12 cellular contexts compared by ENCODE assay signal in genomic region chr17:80348551-80349436, GRCh38.
DNase-seq lines count a peak whose midpoint lies in the region; ATAC-seq, FAIRE-seq and TF ChIP-seq lines count a peak whose summit lies in the region.
"Had no signal": no experiment of that assay in that cellular context is flagged by ENCODE, and none has a peak within 500 bp of the region (broad histone marks: within the 10 kb centered on the region; RNA-seq: fewer than 3 reads in every experiment).

No MANE protein-coding gene starts in this region.

- no peak overlapping the region for H3K56ac ChIP-seq in IMR-90 (ENCODE audit: extremely low read depth, insufficient read depth, low read length)

- H2BK15ac ChIP-seq in IMR-90 (ENCODE audit: low read depth, low read length): no peak overlapping the region

- H3K27me3 Mint-ChIP-seq in astrocyte (ENCODE audit: low read depth, unreplicated experiment) (no peaks in the 10 kb centered on the region), neural crest cell (ENCODE audit: low read depth) (no peaks in the 10 kb centered on the region)
- H3K27me3 Mint-ChIP-seq in naive thymus-derived CD4-positive, alpha-beta T cell: no peaks in the 10 kb centered on the region

- peak overlapping the region; percentile 81 for H3K27ac Mint-ChIP-seq in astrocyte (ENCODE audit: unreplicated experiment)
- H3K27ac Mint-ChIP-seq in neural crest cell (ENCODE audit: unreplicated experiment): peak overlapping the region; percentile 89
- peak overlapping the region in 2 of 9 donors; percentile 18 to 38 for H3K27ac Mint-ChIP-seq in naive thymus-derived CD4-positive, alpha-beta T cell

- H3K18ac ChIP-seq in IMR-90 (ENCODE audit: low read depth, low read length): no peak overlapping the region

- no peak overlapping the region for H4K8ac ChIP-seq in IMR-90 (ENCODE audit: low read depth in 2 of 2, low read length in 2 of 2)

- no peak overlapping the region for H2AK9ac ChIP-seq in IMR-90 (replicated peaks; ENCODE audit: low read depth, low read length, poor library complexity)

- WGBS in IMR-90 (ENCODE audit: extremely low coverage in 2 of 2, insufficient read length in 1 of 2), 2 experiments: 86% methylated on average over 13 of the region's 29 CpGs; no CpG with 5 or more reads in 1 of the 2 experiments

- no peak overlapping the region for H4K5ac ChIP-seq in IMR-90 (ENCODE audit: low read depth, low read length)

- no peak overlapping the region for H2BK120ac ChIP-seq in IMR-90 (ENCODE audit: low read depth, low read length)

- H3K36me3 ChIP-seq in IMR-90 (ENCODE audit: control insufficient read depth, insufficient read depth, low read length) (peaks cover 87% of the 10 kb centered on the region), astrocyte (ENCODE audit: insufficient read depth, low read length) (peaks cover 40% of the 10 kb centered on the region), ascending aorta (peaks cover 100% of the 10 kb centered on the region in 2 donors)
- peaks cover 71 to 100% (median 90%) of the 10 kb centered on the region in 3 experiments for H3K36me3 ChIP-seq in naive thymus-derived CD4-positive, alpha-beta T cell (ENCODE audit: control insufficient read depth in 2 of 3, insufficient read depth in 3 of 3, low read length in 3 of 3)

- H2AK5ac ChIP-seq in IMR-90 (ENCODE audit: low read depth, low read length): no peak overlapping the region

- peaks cover 8 to 16% of the 10 kb centered on the region in 2 experiments; a peak in 3 of 4 replicates for H3K79me1 ChIP-seq in IMR-90 (ENCODE audit: low read depth in 1 of 2, low read length in 2 of 2)

- H3K4me1 Mint-ChIP-seq in astrocyte (ENCODE audit: low read depth, unreplicated experiment) (peaks cover 8% of the 10 kb centered on the region), neural crest cell (peaks cover 3% of the 10 kb centered on the region)
- peaks cover 0 to 19% (median 2%) of the 10 kb centered on the region in 7 donors for H3K4me1 Mint-ChIP-seq in naive thymus-derived CD4-positive, alpha-beta T cell

- H3K4me3 ChIP-seq in IMR-90 (ENCODE audit: insufficient read depth, low read depth, low read length) (no peak overlapping the region), astrocyte (ENCODE audit: insufficient read depth, low read depth, low read length) (no peak overlapping the region), ascending aorta (no peak overlapping the region)
- H3K4me3 ChIP-seq in naive thymus-derived CD4-positive, alpha-beta T cell (ENCODE audit: low read length): no peak overlapping the region
- H3K4me3 ChIP-seq: right lobe of liver, thoracic aorta had no signal

- H3K9me1 ChIP-seq in IMR-90 (ENCODE audit: insufficient read depth, low read length): peaks cover 19% of the 10 kb centered on the region

- dilution Hi-C loops in IMR-90 (cut with HindIII; ENCODE audit: low sequenced_read_pairs, unreplicated experiment): no loop called here

- CTCF ChIA-PET in IMR-90 (lab: Yijun Ruan, JAX): no interaction called here
- CTCF ChIA-PET in naive thymus-derived CD4-positive, alpha-beta T cell (lab: Charles Lee): interaction anchor here (1.5 kb wide), 1 partner anchor 152 kb away, joined by 3 read pairs; no protein-coding TSS in a partner anchor

- BruUV-seq in IMR-90 (replicated peaks; lab: Mats Ljungman, UMichigan): no TSS peak

- H2BK20ac ChIP-seq in IMR-90 (ENCODE audit: low read depth, low read length): no peak overlapping the region

- H3K14ac ChIP-seq in IMR-90 (replicated peaks; ENCODE audit: low read depth, low read length): no peak overlapping the region

- no peak overlapping the region for H3K23ac ChIP-seq in IMR-90 (ENCODE audit: low read depth, low read length)

- no peaks in the 10 kb centered on the region for H3K79me2 ChIP-seq in astrocyte (ENCODE audit: insufficient read depth, low read length)

- no peak for TF ChIP-seq CTCF in IMR-90 (conservative IDR thresholded peaks at IDR 0.05; ENCODE audit: low read depth, low read length)
- TF ChIP-seq CTCF in astrocyte (IDR thresholded peaks at IDR 0.05; ENCODE audit: insufficient read depth, low read depth, low read length): no peak
- TF ChIP-seq CTCF in neural crest cell (conservative IDR thresholded peaks at IDR 0.05): no peak
- no peak for TF ChIP-seq CTCF in ascending aorta (IDR thresholded peaks at IDR 0.05)

- H3K9me3 Mint-ChIP-seq in astrocyte (ENCODE audit: unreplicated experiment) (peaks cover 3% of the 10 kb centered on the region), neural crest cell (no peaks in the 10 kb centered on the region)
- H3K9me3 Mint-ChIP-seq in naive thymus-derived CD4-positive, alpha-beta T cell: peaks cover 0 to 4% (median 0%) of the 10 kb centered on the region in 11 donors

- H3K4me2 ChIP-seq in IMR-90 (ENCODE audit: low read depth, low read length): no peak overlapping the region
- no peak overlapping the region for H3K4me2 ChIP-seq in astrocyte (ENCODE audit: low read length)

- POLR2A ChIA-PET in IMR-90 (lab: Charles Lee; ENCODE audit: unreplicated experiment): no interaction called here
- POLR2A ChIA-PET in naive thymus-derived CD4-positive, alpha-beta T cell (lab: Charles Lee): no interaction called here

- no peak overlapping the region for H4K91ac ChIP-seq in IMR-90 (ENCODE audit: insufficient read depth, low read depth, low read length)

- peaks cover 62% of the 10 kb centered on the region for H3K36me3 Mint-ChIP-seq in astrocyte (ENCODE audit: low read depth, unreplicated experiment)
- peaks cover 41% of the 10 kb centered on the region for H3K36me3 Mint-ChIP-seq in neural crest cell (ENCODE audit: low read depth)
- H3K36me3 Mint-ChIP-seq in naive thymus-derived CD4-positive, alpha-beta T cell: peaks cover 26 to 85% (median 58%) of the 10 kb centered on the region in 5 donors

- intact Hi-C loops in IMR-90 (cut with micrococcal nuclease) (no loop called here), ascending aorta (cut with DNase I) (no loop called here)
- intact Hi-C loops in naive thymus-derived CD4-positive, alpha-beta T cell (cut with micrococcal nuclease): no loop called here

- no peak for FAIRE-seq in astrocyte (lab: Jason Lieb, UNC)
- FAIRE-seq: colon had no signal

- H3K9ac ChIP-seq in IMR-90 (ENCODE audit: low read depth, low read length): no peak overlapping the region
- no peak overlapping the region for H3K9ac ChIP-seq in astrocyte (ENCODE audit: low read length)

- ATAC-seq in IMR-90 (ENCODE audit: low read depth): peak; percentile 59
- no peak for ATAC-seq in naive thymus-derived CD4-positive, alpha-beta T cell
- ATAC-seq in HG02970 (IDR thresholded peaks at IDR 0.05; ENCODE audit: low FRiP score, unreplicated experiment): no peak
- ATAC-seq: right lobe of liver, Right ventricle myocardium inferior had no signal

- H4K20me1 ChIP-seq in IMR-90 (ENCODE audit: insufficient read depth, low read length) (no peaks in the 10 kb centered on the region; the same call in none of the 2 replicates), astrocyte (ENCODE audit: insufficient read depth, low read length) (peaks cover 5% of the 10 kb centered on the region)

- DNase-seq in GM04503 (ENCODE audit: low read depth): peak; percentile 0
- peak; percentile 47 for DNase-seq in IMR-90
- no peak for DNase-seq in astrocyte (ENCODE audit: low read depth)
- no peak for DNase-seq in neural crest cell (ENCODE audit: low read depth, low spot score)
- no peak for DNase-seq in naive thymus-derived CD4-positive, alpha-beta T cell
- DNase-seq in ascending aorta (ENCODE audit: low spot score in 2 of 2): no peak
- DNase-seq: NCI-H524, right lobe of liver had no signal

- H2BK5ac ChIP-seq in IMR-90 (ENCODE audit: low read depth, low read length, poor library complexity, severe bottlenecking): no peak overlapping the region

- in situ Hi-C loops in IMR-90 (cut with MboI; ENCODE audit: low sequenced_read_pairs): no loop called here

- no peak overlapping the region for H3K4ac ChIP-seq in IMR-90 (ENCODE audit: low read depth, low read length)

- no peak for TF ChIP-seq POLR2A in IMR-90 (IDR thresholded peaks at IDR 0.05; ENCODE audit: low read depth, low read length)

- H3K27ac ChIP-seq in IMR-90 (ENCODE audit: insufficient read depth, low read length): no peak overlapping the region
- H3K27ac ChIP-seq in astrocyte (ENCODE audit: low read depth, low read length): no peak overlapping the region
- H3K27ac ChIP-seq in naive thymus-derived CD4-positive, alpha-beta T cell (ENCODE audit: low read depth, low read length): no peak overlapping the region
- no peak overlapping the region for H3K27ac ChIP-seq in ascending aorta
- H3K27ac ChIP-seq: right lobe of liver, thoracic aorta had no signal

- H2AFZ ChIP-seq in IMR-90 (replicated peaks; ENCODE audit: low read length, poor library complexity) (peak overlapping the region; percentile 8), astrocyte (ENCODE audit: low read depth, low read length) (no peak overlapping the region)

- H3K27me3 ChIP-seq in IMR-90 (ENCODE audit: control insufficient read depth, insufficient read depth, low read length) (no peaks in the 10 kb centered on the region), astrocyte (ENCODE audit: insufficient read depth, low read length) (no peaks in the 10 kb centered on the region), ascending aorta (no peaks in the 10 kb centered on the region)
- no peaks in the 10 kb centered on the region for H3K27me3 ChIP-seq in naive thymus-derived CD4-positive, alpha-beta T cell (ENCODE audit: control insufficient read depth in 2 of 2, insufficient read depth in 2 of 2, low read length in 2 of 2)
- H3K27me3 ChIP-seq: right lobe of liver had no signal

- no peak for TF ChIP-seq RAD21 in IMR-90 (IDR thresholded peaks at IDR 0.05; ENCODE audit: low read length)

- peak overlapping the region; percentile 54 for H3K4me3 Mint-ChIP-seq in astrocyte (ENCODE audit: unreplicated experiment)
- no peak overlapping the region for H3K4me3 Mint-ChIP-seq in neural crest cell
- H3K4me3 Mint-ChIP-seq in naive thymus-derived CD4-positive, alpha-beta T cell: no peak overlapping the region

- no peaks in the 10 kb centered on the region for H3K9me3 ChIP-seq in IMR-90 (ENCODE audit: control insufficient read depth, insufficient read depth, low read length)
- no peaks in the 10 kb centered on the region for H3K9me3 ChIP-seq in astrocyte (ENCODE audit: insufficient read depth, low read depth, low read length)
- no peaks in the 10 kb centered on the region for H3K9me3 ChIP-seq in naive thymus-derived CD4-positive, alpha-beta T cell (ENCODE audit: control insufficient read depth in 2 of 3, low read length in 3 of 3)
- no peaks in the 10 kb centered on the region for H3K9me3 ChIP-seq in ascending aorta
- H3K9me3 ChIP-seq: right lobe of liver, thoracic aorta had no signal

- H3K4me1 ChIP-seq in IMR-90 (ENCODE audit: control insufficient read depth, insufficient read depth, low read length): no peaks in the 10 kb centered on the region
- no peaks in the 10 kb centered on the region for H3K4me1 ChIP-seq in astrocyte (ENCODE audit: insufficient read depth, low read length)
- H3K4me1 ChIP-seq in naive thymus-derived CD4-positive, alpha-beta T cell (ENCODE audit: control insufficient read depth in 2 of 2, insufficient read depth in 2 of 2, low read length in 2 of 2): no peaks in the 10 kb centered on the region
- no peaks in the 10 kb centered on the region for H3K4me1 ChIP-seq in ascending aorta
- H3K4me1 ChIP-seq: right lobe of liver had no signal

Comparison
In these comparisons a context has a peak if more than half of its experiments do, and no peak if none do; other contexts are left out.
1. DNase-seq: peak in GM04503 (single experiment) and IMR-90 (single experiment); none in astrocyte (single experiment), neural crest cell (single experiment), naive thymus-derived CD4-positive, alpha-beta T cell (0 of 9) and ascending aorta (0 of 2).